14 cellular contexts compared by ENCODE assay signal in genomic region chr6:90459225-90459758, GRCh38.
DNase-seq lines count a peak whose midpoint lies in the region; ATAC-seq and TF ChIP-seq lines count a peak whose summit lies in the region.
"Had no signal": no experiment of that assay in that cellular context is flagged by ENCODE, and none has a peak within 500 bp of the region (broad histone marks: within the 10 kb centered on the region; RNA-seq: fewer than 3 reads in every experiment).

No MANE protein-coding gene starts in this region.

- ATAC-seq in T-helper 17 cell (no peak), HG02678 (IDR thresholded peaks at IDR 0.05; ENCODE audit: unreplicated experiment) (no peak)
- ATAC-seq in effector memory CD8-positive, alpha-beta T cell (replicated peaks), result no peak

- H3K4me3 Mint-ChIP-seq in T-helper 2 cell treated with Interferon-gamma antibody and Interleukin-4, amounts not matched to agents 5 μg/mL and 100 μg/mL, for 36 hours, result peak overlapping the region; percentile 79
- H3K4me3 Mint-ChIP-seq in T-helper 17 cell, result peak overlapping the region; percentile 79
- H3K4me3 Mint-ChIP-seq in effector memory CD8-positive, alpha-beta T cell, result peak overlapping the region; percentile 63 to 79
- H3K4me3 Mint-ChIP-seq in immature natural killer cell, result peak overlapping the region in 1 of 5 donors; percentile 71
- H3K4me3 Mint-ChIP-seq: neural progenitor cell had no signal

- H3K27me3 ChIP-seq in DOHH2 (ENCODE audit: control insufficient read depth, low read length), result no peaks in the 10 kb centered on the region
- H3K27me3 ChIP-seq: colonic mucosa, neural progenitor cell had no signal

- peaks cover 79% of the 10 kb centered on the region for H3K4me1 Mint-ChIP-seq in T-helper 2 cell treated with Interferon-gamma antibody and Interleukin-4, amounts not matched to agents 5 μg/mL and 100 μg/mL, for 36 hours (ENCODE audit: low read depth)
- peaks cover 43% of the 10 kb centered on the region for H3K4me1 Mint-ChIP-seq in T-helper 17 cell
- H3K4me1 Mint-ChIP-seq in effector memory CD8-positive, alpha-beta T cell (ENCODE audit: low read depth in 2 of 2), result peaks cover 34 to 43% of the 10 kb centered on the region in 2 donors
- H3K4me1 Mint-ChIP-seq in immature natural killer cell, result peaks cover 16 to 17% of the 10 kb centered on the region in 2 donors

- peaks cover 8% of the 10 kb centered on the region for H3K36me3 Mint-ChIP-seq in T-helper 2 cell treated with Interferon-gamma antibody and Interleukin-4, amounts not matched to agents 5 μg/mL and 100 μg/mL, for 36 hours (ENCODE audit: low read depth)
- H3K36me3 Mint-ChIP-seq in T-helper 17 cell (ENCODE audit: low read depth) (no peaks in the 10 kb centered on the region), immature natural killer cell (no peaks in the 10 kb centered on the region)
- H3K36me3 Mint-ChIP-seq in effector memory CD8-positive, alpha-beta T cell (ENCODE audit: insufficient read depth), result peaks cover 3% of the 10 kb centered on the region
- H3K36me3 Mint-ChIP-seq: neural progenitor cell had no signal

- peak overlapping the region; percentile 67 for H3K4me3 ChIP-seq in DOHH2 (ENCODE audit: low read length)
- H3K4me3 ChIP-seq: colonic mucosa, neural progenitor cell had no signal

- H3K27me3 Mint-ChIP-seq in T-helper 2 cell treated with Interferon-gamma antibody and Interleukin-4, amounts not matched to agents 5 μg/mL and 100 μg/mL, for 36 hours (ENCODE audit: low read depth), result no peaks in the 10 kb centered on the region
- H3K27me3 Mint-ChIP-seq in T-helper 17 cell (no peaks in the 10 kb centered on the region), immature natural killer cell (ENCODE audit: low read depth in 3 of 3) (peaks cover 2 to 4% (median 2%) of the 10 kb centered on the region in 3 donors)
- H3K27me3 Mint-ChIP-seq in effector memory CD8-positive, alpha-beta T cell, result no peaks in the 10 kb centered on the region

- H3K4me2 ChIP-seq in DOHH2 (ENCODE audit: low read length), result peak overlapping the region; percentile 86
- H3K4me2 ChIP-seq: neural progenitor cell had no signal

- TF ChIP-seq CTCF in DOHH2 (IDR thresholded peaks at IDR 0.05; ENCODE audit: low read depth, low read length, poor library complexity, severe bottlenecking), result no peak

- H3F3A ChIP-seq in DOHH2 (ENCODE audit: control insufficient read depth, insufficient read depth), result peaks cover 10% of the 10 kb centered on the region; the same call in 1 of the 2 replicates

- peak overlapping the region; percentile 96 for H3K27ac Mint-ChIP-seq in T-helper 2 cell treated with Interferon-gamma antibody and Interleukin-4, amounts not matched to agents 5 μg/mL and 100 μg/mL, for 36 hours
- H3K27ac Mint-ChIP-seq in T-helper 17 cell, result peak overlapping the region; percentile 88
- H3K27ac Mint-ChIP-seq in effector memory CD8-positive, alpha-beta T cell, result peak overlapping the region; percentile 21 to 95
- H3K27ac Mint-ChIP-seq in immature natural killer cell, result no peak overlapping the region
- H3K27ac Mint-ChIP-seq: neural progenitor cell had no signal

- no peak for DNase-seq in T-helper 2 cell treated with Interferon-gamma antibody and Interleukin-4, amounts not matched to agents 5 μg/mL and 100 μg/mL, for 36 hours (ENCODE audit: low spot score)
- no peak for DNase-seq in T-helper 2 cell
- DNase-seq in T-helper 17 cell, result no peak
- DNase-seq in effector memory CD8-positive, alpha-beta T cell, result no peak
- DNase-seq in DMS153 treated with DMSO at 0.1 percent for 48 hours (lab: John Stamatoyannopoulos, UW; ENCODE audit: unreplicated experiment), result no peak
- DNase-seq in immature natural killer cell, result no peak
- DNase-seq: anterior cingulate cortex, colonic mucosa, NCI-H2107, retina had no signal

- H3K9me3 ChIP-seq in DOHH2 (ENCODE audit: control insufficient read depth, insufficient read depth, low read length) (no peaks in the 10 kb centered on the region), T-helper 17 cell (ENCODE audit: control insufficient read depth, low read length, poor library complexity, severe bottlenecking) (peaks cover 2% of the 10 kb centered on the region)
- H3K9me3 ChIP-seq: colonic mucosa, thoracic aorta had no signal

- H3K9me2 ChIP-seq in DOHH2 (replicated peaks; ENCODE audit: control insufficient read depth, low read length), result no peaks in the 10 kb centered on the region

- H3K9me3 Mint-ChIP-seq in T-helper 2 cell treated with Interferon-gamma antibody and Interleukin-4, amounts not matched to agents 5 μg/mL and 100 μg/mL, for 36 hours, result no peaks in the 10 kb centered on the region
- H3K9me3 Mint-ChIP-seq in effector memory CD8-positive, alpha-beta T cell, result no peaks in the 10 kb centered on the region
- H3K9me3 Mint-ChIP-seq in immature natural killer cell, result no peaks in the 10 kb centered on the region

- peaks cover 58% of the 10 kb centered on the region for H3K4me1 ChIP-seq in DOHH2 (ENCODE audit: control insufficient read depth, low read length)
- H3K4me1 ChIP-seq: colonic mucosa, neural progenitor cell had no signal

- H3K36me3 ChIP-seq in DOHH2 (ENCODE audit: control insufficient read depth, low read length), result no peaks in the 10 kb centered on the region
- H3K36me3 ChIP-seq: colonic mucosa, neural progenitor cell, thoracic aorta had no signal

- peak overlapping the region; percentile 68 for H3K27ac ChIP-seq in DOHH2 (ENCODE audit: low read depth, low read length)
- H3K27ac ChIP-seq: colonic mucosa, neural progenitor cell, thoracic aorta had no signal

- no peaks in the 10 kb centered on the region for H4K20me1 ChIP-seq in DOHH2 (ENCODE audit: control insufficient read depth, insufficient read depth, low read depth, low read length)

- no peaks in the 10 kb centered on the region for H3K79me2 ChIP-seq in DOHH2 (ENCODE audit: control insufficient read depth, low read length)

Comparison
In these comparisons a context has a peak if more than half of its experiments do, and no peak if none do; other contexts are left out.
1. H3K27ac Mint-ChIP-seq: peak in T-helper 2 cell treated with Interferon-gamma antibody and Interleukin-4, amounts not matched to agents 5 μg/mL and 100 μg/mL, for 36 hours (single experiment), T-helper 17 cell (single experiment) and effector memory CD8-positive, alpha-beta T cell (2 of 2); none in immature natural killer cell (0 of 6).